In genomic region chr9:37486616-37487544, GRCh38 we compare ENCODE assay signal across 8 cellular contexts.
A peak's percentile ranks its signal among the peaks of the same experiment; 100 is the strongest.
DNase-seq lines count a peak whose midpoint lies in the region; ATAC-seq, FAIRE-seq and TF ChIP-seq lines count a peak whose summit lies in the region.

No MANE protein-coding gene starts in this region.

- peaks cover 3% of the 10 kb centered on the region for H3K27me3 Mint-ChIP-seq in nephron progenitor cell (ENCODE audit: low read depth, poor library complexity)

- no peaks in the 10 kb centered on the region for H3K9me3 Mint-ChIP-seq in nephron progenitor cell

- H3K4me3 ChIP-seq in WERI-Rb-1 (ENCODE audit: low read depth, low read length) = peak overlapping the region; percentile 73

- H3K27ac Mint-ChIP-seq in nephron progenitor cell = peak overlapping the region; percentile 96

- DNase-seq in stimulated activated naive CD4-positive, alpha-beta T cell treated with Interleukin-2 at 50 U/mL for 16 hours (lab: John Stamatoyannopoulos, UW) = peak; percentile 9
- no peak for DNase-seq in stimulated activated naive CD4-positive, alpha-beta T cell (lab: John Stamatoyannopoulos, UW)
- DNase-seq in WERI-Rb-1 = no peak
- peak; percentile 95 for DNase-seq in fibroblast of gingiva (ENCODE audit: low read depth)
- no peak for DNase-seq in nephron progenitor cell
- DNase-seq in H54 (ENCODE audit: insufficient read length, low spot score) = no peak
- DNase-seq in SHP77 treated with DMSO at 0.1 percent for 48 hours (lab: John Stamatoyannopoulos, UW) = no peak

- H3K4me1 Mint-ChIP-seq in nephron progenitor cell = peaks cover 48% of the 10 kb centered on the region

- peak overlapping the region; percentile 97 for H3K4me3 Mint-ChIP-seq in nephron progenitor cell

- H3K27ac ChIP-seq in WERI-Rb-1 = peak overlapping the region; percentile 77

- no peaks in the 10 kb centered on the region for H3K27me3 ChIP-seq in WERI-Rb-1 (ENCODE audit: insufficient read depth, low read depth, severe bottlenecking)

- TF ChIP-seq CTCF in WERI-Rb-1 (IDR thresholded peaks at IDR 0.05; ENCODE audit: low read depth, low read length) = no peak
- TF ChIP-seq CTCF in nephron progenitor cell (IDR thresholded peaks at IDR 0.05) = no peak

- H3K36me3 Mint-ChIP-seq in nephron progenitor cell (ENCODE audit: low read depth) = peaks cover 26% of the 10 kb centered on the region

- ATAC-seq in HG03280 (IDR thresholded peaks at IDR 0.05; ENCODE audit: unreplicated experiment) = no peak

- TF ChIP-seq POLR2A in H54 (IDR thresholded peaks at IDR 0.05; ENCODE audit: low read depth, low read length) = no peak

- no peak for FAIRE-seq in H54 (lab: Jason Lieb, UNC)

- peaks cover 41% of the 10 kb centered on the region for H3K36me3 ChIP-seq in WERI-Rb-1

- no peaks in the 10 kb centered on the region for H3K9me3 ChIP-seq in WERI-Rb-1 (ENCODE audit: severe bottlenecking)

Comparison
In these comparisons a context has a peak if more than half of its experiments do, and no peak if none do; other contexts are left out.
1. DNase-seq: peak in stimulated activated naive CD4-positive, alpha-beta T cell treated with Interleukin-2 at 50 U/mL for 16 hours (single experiment) and fibroblast of gingiva (single experiment); none in stimulated activated naive CD4-positive, alpha-beta T cell (0 of 6), WERI-Rb-1 (single experiment), nephron progenitor cell (single experiment), H54 (single experiment) and SHP77 treated with DMSO at 0.1 percent for 48 hours (single experiment).